Comparison of ENCODE assay signal across 30 cellular contexts in the genomic region with DNA sequence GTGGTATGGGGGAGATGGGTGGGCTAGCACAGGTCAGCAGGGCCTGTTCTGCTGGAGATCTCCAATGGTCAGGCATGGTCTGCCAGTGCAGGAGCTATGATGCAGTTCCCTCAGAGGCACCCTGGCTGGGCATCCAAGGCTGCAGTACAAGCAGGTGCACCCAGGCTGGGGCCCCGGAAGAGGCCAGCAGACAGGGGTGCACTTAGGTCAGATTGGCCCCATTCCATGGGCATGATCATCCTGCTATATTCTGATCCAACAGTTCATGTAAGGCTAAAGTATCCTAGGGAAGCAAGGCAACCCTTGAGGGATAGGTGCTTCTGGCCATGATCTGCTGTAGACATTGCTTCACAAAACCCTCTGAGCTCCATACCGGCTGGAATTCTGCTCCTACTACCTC. TPM values are rescaled to one million over a fixed set of nuclear protein-coding genes. Genes with fewer than 3 reads are reported as not detected.
"Had no signal": no experiment of that assay in that cellular context is flagged by ENCODE, and none has a peak within 500 bp of the region (broad histone marks: within the 10 kb centered on the region; RNA-seq: fewer than 3 reads in every experiment).

No MANE protein-coding gene starts in this region.

- H3K4me2 ChIP-seq: neural progenitor cell had no signal

- H3K36me3 ChIP-seq: neural progenitor cell, neutrophil, pancreas, prostate gland, right lobe of liver, sigmoid colon, suprapubic skin, tibial artery, transverse colon, vagina had no signal

- H3K4me1 ChIP-seq: neural progenitor cell, pancreas, prostate gland, right lobe of liver, sigmoid colon, suprapubic skin, testis, tibial artery, transverse colon, vagina had no signal

- ATAC-seq: naive thymus-derived CD4-positive, alpha-beta T cell; natural killer cell; pancreas; right cardiac atrium; right lobe of liver; stimulated activated memory B cell treated with anti-CD40 and anti-IgM and Interleukin-4, amounts not matched to agents 10 μg/mL and 1 μg/mL and 100 μg/mL, for 72 hours; stimulated activated naive CD8-positive, alpha-beta T cell treated with anti-CD3 and anti-CD28 coated beads, Interleukin-15, amount 100 ng/mL, for 72 hours; stimulated activated naive CD8-positive, alpha-beta T cell treated with anti-CD3 and anti-CD28 coated beads, Interleukin-15, Interleukin-2, amounts not matched to agents 100 U/mL and 50 U/mL, for 24 hours had no signal

- H3K4me3 ChIP-seq: neural progenitor cell, pancreas, prostate gland, right lobe of liver, sigmoid colon, suprapubic skin, testis, tibial artery, transverse colon, vagina had no signal

- H3K9ac ChIP-seq: neural progenitor cell had no signal

- H3K27ac ChIP-seq: neural progenitor cell, neutrophil, pancreas, prostate gland, right lobe of liver, sigmoid colon, suprapubic skin, testis, tibial artery, transverse colon, vagina had no signal

- H2AFZ ChIP-seq: neural progenitor cell had no signal

- H3K27me3 ChIP-seq: neural progenitor cell, neutrophil, pancreas, right lobe of liver, sigmoid colon, suprapubic skin, testis, tibial artery, transverse colon, vagina had no signal

- H3K9me3 ChIP-seq: neutrophil, pancreas, prostate gland, right lobe of liver, sigmoid colon, suprapubic skin, testis, tibial artery, transverse colon, vagina had no signal

- DNase-seq: naive thymus-derived CD4-positive, alpha-beta T cell; natural killer cell; nucleus accumbens; right lobe of liver; sigmoid colon; small intestine; stimulated activated CD4-positive, alpha-beta T cell treated with anti-CD3 and anti-CD28 coated beads, Interleukin-1b, Interleukin-23, amount 100 ng/mL, for 48 hours; stimulated activated CD4-positive, alpha-beta T cell treated with anti-CD3 and anti-CD28 coated beads, Interleukin-4, amount 100 ng/mL, for 1 hour; stimulated activated CD4-positive, alpha-beta T cell treated with anti-CD3 and anti-CD28 coated beads, Interleukin-4, amount 100 ng/mL, for 4 hours; stimulated activated CD8-positive, alpha-beta memory T cell treated with anti-CD3 and anti-CD28 coated beads, Interleukin-4, amount 100 ng/mL, for 48 hours; stimulated activated naive CD4-positive, alpha-beta T cell; stimulated activated naive CD8-positive, alpha-beta T cell treated with anti-CD3 and anti-CD28 coated beads, Interleukin-15, amount 100 ng/mL, for 72 hours; stimulated activated naive CD8-positive, alpha-beta T cell treated with anti-CD3 and anti-CD28 coated beads, Interleukin-15, Interleukin-2, amounts not matched to agents 100 U/mL and 50 U/mL, for 24 hours; substantia nigra; testis; tibial artery; transverse colon had no signal

RNA-seq across cellular contexts. Expression of gene STRIT1, which starts 53.5 kb away (rescaled TPM):
- total RNA-seq: naive thymus-derived CD4-positive, alpha-beta T cell; natural killer cell; omental fat pad; osteocyte; pancreas; posterior vena cava; renal cortical epithelial cell; sigmoid colon; suprapubic skin; testis; ureter; vagina had no signal
- polyA plus RNA-seq: naive thymus-derived CD4-positive, alpha-beta T cell had no signal
